In the genomic region with DNA sequence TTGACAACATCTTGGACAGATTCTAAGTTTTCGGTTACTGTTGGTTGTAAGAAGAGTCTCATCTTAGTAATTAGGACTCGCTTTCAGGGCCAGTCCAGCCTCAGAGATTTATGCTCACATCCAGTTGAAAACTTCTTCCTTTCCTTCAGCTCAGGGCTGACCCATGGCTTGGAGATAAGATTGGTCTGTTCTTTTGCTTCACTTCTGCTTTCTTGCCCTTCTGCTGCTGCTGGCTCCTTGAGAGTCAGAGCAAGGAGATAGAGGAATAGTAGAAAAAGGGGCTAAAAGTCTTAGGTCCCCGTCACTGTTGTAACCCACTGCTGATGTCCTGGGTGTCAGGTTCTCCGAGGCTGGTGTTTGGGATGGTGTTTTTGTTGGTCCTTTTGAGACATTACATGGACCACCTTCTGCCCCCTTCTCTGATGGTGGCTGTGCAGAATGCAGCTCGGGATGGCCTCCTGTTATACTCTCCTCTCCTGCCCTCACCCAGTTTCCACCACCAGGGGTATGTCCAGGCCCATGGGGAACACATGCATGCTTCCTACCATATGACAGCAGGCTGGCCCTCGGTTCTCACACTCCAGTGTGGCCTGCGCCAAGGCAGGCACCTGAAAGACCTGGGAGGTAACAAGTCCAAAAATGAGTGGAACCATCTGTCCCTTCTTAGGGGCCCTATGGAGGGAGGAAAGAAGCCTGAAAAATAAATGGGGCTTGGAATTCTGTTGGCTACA, we compare ENCODE assay signal across 17 cellular contexts.
DNase-seq lines count a peak whose midpoint lies in the region; ATAC-seq and TF ChIP-seq lines count a peak whose summit lies in the region.
"Had no signal": no experiment of that assay in that cellular context is flagged by ENCODE, and none has a peak within 500 bp of the region (broad histone marks: within the 10 kb centered on the region; RNA-seq: fewer than 3 reads in every experiment).

No MANE protein-coding gene starts in this region.

- POLR2A ChIA-PET in SK-N-SH (lab: Yijun Ruan, JAX): no interaction called here
- POLR2A ChIA-PET in PC-3 (lab: Charles Lee; ENCODE audit: unreplicated experiment): no interaction called here

- 29% methylated on average over 7 of the region's 7 CpGs for WGBS in SK-N-SH (ENCODE audit: low lambda C conversion rate)

- H2AFZ ChIP-seq in SK-N-SH (ENCODE audit: low read depth) (no peak overlapping the region), PC-3 (ENCODE audit: low read length) (no peak overlapping the region)

- H3K4me1 ChIP-seq in SK-N-SH (ENCODE audit: control insufficient read depth in 1 of 2, insufficient read depth in 2 of 2, low read depth in 1 of 2, low read length in 1 of 2) (peaks cover 0 to 10% of the 10 kb centered on the region in 2 experiments; a peak in 1 of 4 replicates), PC-3 (ENCODE audit: insufficient read depth, low read length) (no peaks in the 10 kb centered on the region)
- H3K4me1 ChIP-seq: pancreas had no signal

- H3K4me3 Mint-ChIP-seq in type B pancreatic cell: no peak overlapping the region
- H3K4me3 Mint-ChIP-seq: brain; T-helper 2 cell treated with Interferon-gamma antibody and Interleukin-4, amounts not matched to agents 5 μg/mL and 100 μg/mL, for 36 hours had no signal

- intact Hi-C loops in PC-3 (cut with micrococcal nuclease) (no loop called here), sciatic nerve (cut with DNase I) (no loop called here)

- H4K20me1 ChIP-seq in SK-N-SH (ENCODE audit: insufficient read depth) (no peaks in the 10 kb centered on the region), PC-3 (ENCODE audit: low read length) (no peaks in the 10 kb centered on the region)

- H3K27ac ChIP-seq in SK-N-SH (ENCODE audit: low read depth in 2 of 2, low read length in 1 of 2) (no peak overlapping the region), PC-3 (ENCODE audit: low read length) (no peak overlapping the region)
- H3K27ac ChIP-seq: pancreas had no signal

- peaks cover 21% of the 10 kb centered on the region; the same call in 1 of the 2 replicates for H3K27me3 ChIP-seq in SK-N-SH (ENCODE audit: insufficient read depth)
- H3K27me3 ChIP-seq in PC-3 (ENCODE audit: low read length): peaks cover 43% of the 10 kb centered on the region
- H3K27me3 ChIP-seq: pancreas had no signal

- H3K9me2 ChIP-seq in SK-N-SH (no peaks in the 10 kb centered on the region), PC-3 (replicated peaks; ENCODE audit: low read length) (no peaks in the 10 kb centered on the region)

- TF ChIP-seq EP300 in SK-N-SH (IDR thresholded peaks at IDR 0.05; ENCODE audit: borderline replicate concordance in 1 of 2, low read depth in 1 of 2, low read length in 1 of 2): no peak

- H3K9ac ChIP-seq in SK-N-SH (no peak overlapping the region), PC-3 (ENCODE audit: low read length) (no peak overlapping the region)

- no peaks in the 10 kb centered on the region for H3K36me3 ChIP-seq in SK-N-SH (replicated peaks in 1 of 2; ENCODE audit: control insufficient read depth in 1 of 2, insufficient read depth in 2 of 2, low read length in 1 of 2)
- no peaks in the 10 kb centered on the region for H3K36me3 ChIP-seq in PC-3 (ENCODE audit: low read depth, low read length)
- H3K36me3 ChIP-seq: pancreas had no signal

- no peaks in the 10 kb centered on the region for H3K36me3 Mint-ChIP-seq in type B pancreatic cell
- H3K36me3 Mint-ChIP-seq: brain had no signal

- no peaks in the 10 kb centered on the region for H3F3A ChIP-seq in SK-N-SH (replicated peaks; ENCODE audit: insufficient read depth)
- H3F3A ChIP-seq in PC-3 (ENCODE audit: low read length, unreplicated experiment): no peaks in the 10 kb centered on the region

- TF ChIP-seq CTCF in SK-N-SH (IDR thresholded peaks at IDR 0.05) (no peak), PC-3 (conservative IDR thresholded peaks at IDR 0.05; ENCODE audit: low read depth, low read length) (no peak), type B pancreatic cell (conservative IDR thresholded peaks at IDR 0.05) (peak; percentile 34)

- no peaks in the 10 kb centered on the region for H3K9me3 Mint-ChIP-seq in type B pancreatic cell
- H3K9me3 Mint-ChIP-seq: T-helper 2 cell treated with Interferon-gamma antibody and Interleukin-4, amounts not matched to agents 5 μg/mL and 100 μg/mL, for 36 hours had no signal

- peaks cover 5% of the 10 kb centered on the region for H3K4me1 Mint-ChIP-seq in type B pancreatic cell (ENCODE audit: unreplicated experiment)

- ATAC-seq in SK-N-SH treated with all-trans-retinoic acid at 6 μM for 48 hours: 0 out of 3 replicates have a peak, but pooled peaks have one; percentile 27
- no peak for ATAC-seq in PC-3
- no peak for ATAC-seq in sciatic nerve
- ATAC-seq: pancreas had no signal

- CTCF ChIA-PET in SK-N-SH (lab: Yijun Ruan, JAX) (interaction anchor here (2.1 kb wide), 1 partner anchor 253 kb away, joined by 6 read pairs; no protein-coding TSS in a partner anchor), PC-3 (lab: Charles Lee) (no interaction called here)

- H3K27ac Mint-ChIP-seq in type B pancreatic cell: no peak overlapping the region
- H3K27ac Mint-ChIP-seq: T-helper 2 cell treated with Interferon-gamma antibody and Interleukin-4, amounts not matched to agents 5 μg/mL and 100 μg/mL, for 36 hours had no signal

- H3K4me2 ChIP-seq in SK-N-SH (no peak overlapping the region), PC-3 (ENCODE audit: low read length) (no peak overlapping the region)

- no TSS peak for BruUV-seq in PC-3 (replicated peaks; lab: Mats Ljungman, UMichigan)

- H3K4me3 ChIP-seq in SK-N-SH (ENCODE audit: low read depth in 2 of 2, low read length in 1 of 2) (no peak overlapping the region), PC-3 (ENCODE audit: low read length) (no peak overlapping the region)
- H3K4me3 ChIP-seq: pancreas had no signal

- H3K79me2 ChIP-seq in SK-N-SH (ENCODE audit: insufficient read depth) (no peaks in the 10 kb centered on the region), PC-3 (ENCODE audit: low read length) (no peaks in the 10 kb centered on the region)

- peaks cover 38% of the 10 kb centered on the region for H3K27me3 Mint-ChIP-seq in type B pancreatic cell

- no peak for TF ChIP-seq RAD21 in SK-N-SH (IDR thresholded peaks at IDR 0.05; ENCODE audit: low read length)

- H3K9me3 ChIP-seq in SK-N-SH: no peaks in the 10 kb centered on the region
- H3K9me3 ChIP-seq in PC-3 (ENCODE audit: low read length): no peaks in the 10 kb centered on the region
- H3K9me3 ChIP-seq: pancreas had no signal

- DNase-seq in SK-N-SH (no peak), PC-3 (peak; percentile 18), dermis blood vessel endothelial cell (peak; percentile 13), type B pancreatic cell (ENCODE audit: extremely low spot score, unreplicated experiment) (no peak), activated gamma-delta T cell treated with Interleukin-2 at 50 U/mL for 16 hours (no peak), medulla oblongata (ENCODE audit: extremely low spot score) (no peak), sciatic nerve (ENCODE audit: low spot score) (no peak)
- DNase-seq: activated effector memory CD4-positive, alpha-beta T cell treated with Interleukin-2 at 50 U/mL for 16 hours; COR-L47; effector memory CD4-positive, alpha-beta T cell; foreskin melanocyte; NCI-H1436; NCI-H510A treated with DMSO at 0.1 percent for 48 hours; pancreas had no signal

TF ChIP-seq in SK-N-SH treated with all-trans-retinoic acid at 6 μM for 48 hours, 23 proteins besides CTCF, POLR2A, EP300 and RAD21:
- TF ChIP-seq BACH2 (CRISPR knock-in tag; IDR thresholded peaks at IDR 0.05; ENCODE audit: borderline replicate concordance) (no peak), PPARA (CRISPR knock-in tag; IDR thresholded peaks at IDR 0.05; ENCODE audit: borderline replicate concordance) (no peak), CSRNP3 (CRISPR knock-in tag; IDR thresholded peaks at IDR 0.05) (no peak), ESRRG (CRISPR knock-in tag; IDR thresholded peaks at IDR 0.05) (no peak)

TF ChIP-seq in SK-N-SH, 30 proteins besides CTCF, POLR2A, EP300 and RAD21:
- TF ChIP-seq FOXJ3 (CRISPR knock-in tag; IDR thresholded peaks at IDR 0.05): no peak
- TF ChIP-seq FOXM1 (IDR thresholded peaks at IDR 0.05; ENCODE audit: low read depth): no peak
- TF ChIP-seq TAF1 (IDR thresholded peaks at IDR 0.05; ENCODE audit: borderline replicate concordance, low read depth, low read length): no peak
- no peak for TF ChIP-seq GATA2 (CRISPR knock-in tag; IDR thresholded peaks at IDR 0.05)
- TF ChIP-seq NRF1 (IDR thresholded peaks at IDR 0.05; ENCODE audit: low read depth, low read length): no peak
- no peak for TF ChIP-seq RCOR1 (IDR thresholded peaks at IDR 0.05; ENCODE audit: low read length)
- TF ChIP-seq SMC3 (IDR thresholded peaks at IDR 0.05; ENCODE audit: low read depth, low read length): no peak
- no peak for TF ChIP-seq YY1 (IDR thresholded peaks at IDR 0.05; ENCODE audit: low read depth)
- no peak for TF ChIP-seq TEAD4 (IDR thresholded peaks at IDR 0.05; ENCODE audit: borderline replicate concordance, insufficient read depth)
- no peak for TF ChIP-seq MEF2A (IDR thresholded peaks at IDR 0.05; ENCODE audit: borderline replicate concordance, low read depth)
- no peak for TF ChIP-seq RFX5 (IDR thresholded peaks at IDR 0.05; ENCODE audit: low read length)
- TF ChIP-seq GABPA (IDR thresholded peaks at IDR 0.05; ENCODE audit: low read depth): no peak
- no peak for TF ChIP-seq POLR2AphosphoS5 (IDR thresholded peaks at IDR 0.05; ENCODE audit: low read depth, low read length)
- no peak for TF ChIP-seq CHD2 (IDR thresholded peaks at IDR 0.05; ENCODE audit: low read length, partially characterized antibody)
- no peak for TF ChIP-seq FOSL2 (IDR thresholded peaks at IDR 0.05; ENCODE audit: borderline replicate concordance, low read depth)
- TF ChIP-seq MXI1 (IDR thresholded peaks at IDR 0.05; ENCODE audit: low read depth, low read length): no peak
- no peak for TF ChIP-seq RXRA (IDR thresholded peaks at IDR 0.05; ENCODE audit: borderline replicate concordance, low read depth)
- no peak for TF ChIP-seq NFIC (IDR thresholded peaks at IDR 0.05; ENCODE audit: borderline replicate concordance)
- TF ChIP-seq, protein P1, sequence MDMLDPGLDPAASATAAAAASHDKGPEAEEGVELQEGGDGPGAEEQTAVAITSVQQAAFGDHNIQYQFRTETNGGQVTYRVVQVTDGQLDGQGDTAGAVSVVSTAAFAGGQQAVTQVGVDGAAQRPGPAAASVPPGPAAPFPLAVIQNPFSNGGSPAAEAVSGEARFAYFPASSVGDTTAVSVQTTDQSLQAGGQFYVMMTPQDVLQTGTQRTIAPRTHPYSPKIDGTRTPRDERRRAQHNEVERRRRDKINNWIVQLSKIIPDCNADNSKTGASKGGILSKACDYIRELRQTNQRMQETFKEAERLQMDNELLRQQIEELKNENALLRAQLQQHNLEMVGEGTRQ (IDR thresholded peaks at IDR 0.05; ENCODE audit: borderline replicate concordance, low read depth, low read length): no peak
- TF ChIP-seq EZH2phosphoT487 (IDR thresholded peaks at IDR 0.05; ENCODE audit: borderline replicate concordance, low read depth): no peak

Comparison
In these comparisons a context has a peak if more than half of its experiments do, and no peak if none do; other contexts are left out.
1. DNase-seq: peak in PC-3 (single experiment) and dermis blood vessel endothelial cell (single experiment); none in SK-N-SH (single experiment), type B pancreatic cell (single experiment), activated gamma-delta T cell treated with Interleukin-2 at 50 U/mL for 16 hours (single experiment), medulla oblongata (single experiment) and sciatic nerve (single experiment).